Comparison of ENCODE assay signal across 1 cellular context in genomic region chr6:53410508-53411258, GRCh38.
A peak's percentile ranks its signal among the peaks of the same experiment; 100 is the strongest.
TF ChIP-seq lines count a peak whose summit lies in the region.

No MANE protein-coding gene starts in this region.

TF ChIP-seq in HepG2, 621 proteins besides CTCF, POLR2A, EP300 and RAD21 (continued from another document and continues in another):
- TF ChIP-seq ZNF503 (CRISPR knock-in tag; IDR thresholded peaks at IDR 0.05) (no peak), ZBTB25 (CRISPR knock-in tag; IDR thresholded peaks at IDR 0.05) (0 out of 2 replicates have a peak, but pooled peaks have one; percentile 52), ZNF317 (CRISPR knock-in tag; IDR thresholded peaks at IDR 0.05) (peak; percentile 100), ZNF24 (IDR thresholded peaks at IDR 0.05) (no peak), ZMYM4 (CRISPR knock-in tag; IDR thresholded peaks at IDR 0.05) (no peak), FOSL2 (CRISPR knock-in tag; IDR thresholded peaks at IDR 0.05) (peak; percentile 53; the same call in 1 of the 2 replicates), ATF3 (CRISPR knock-in tag; IDR thresholded peaks at IDR 0.05) (no peak), MED1 (CRISPR knock-in tag; IDR thresholded peaks at IDR 0.05) (no peak), POLR2AphosphoS2 (IDR thresholded peaks at IDR 0.05; ENCODE audit: low read depth, low read length) (no peak), ATF5 (CRISPR knock-in tag; IDR thresholded peaks at IDR 0.05; ENCODE audit: low read depth) (no peak), ZNF30 (CRISPR knock-in tag; IDR thresholded peaks at IDR 0.05) (no peak), MTF1 (CRISPR knock-in tag; IDR thresholded peaks at IDR 0.05) (no peak), PLSCR1 (CRISPR knock-in tag; IDR thresholded peaks at IDR 0.05; ENCODE audit: borderline replicate concordance) (no peak), SKI (IDR thresholded peaks at IDR 0.05; ENCODE audit: partially characterized antibody) (no peak), PHF5A (CRISPR knock-in tag; IDR thresholded peaks at IDR 0.05; ENCODE audit: low read depth, unreplicated experiment) (no peak), JUND (CRISPR knock-in tag; IDR thresholded peaks at IDR 0.05) (no peak), HMGXB4 (CRISPR knock-in tag; IDR thresholded peaks at IDR 0.05; ENCODE audit: borderline replicate concordance in 1 of 2, low read depth in 1 of 2) (peak; percentile 59 to 75; a peak in 3 of 4 replicates), ZNF337 (CRISPR knock-in tag; IDR thresholded peaks at IDR 0.05; ENCODE audit: borderline replicate concordance, low read depth) (peak; percentile 73; the same call in 1 of the 2 replicates), CREBL2 (CRISPR knock-in tag; IDR thresholded peaks at IDR 0.05; ENCODE audit: borderline replicate concordance) (no peak), ZNF549 (CRISPR knock-in tag; IDR thresholded peaks at IDR 0.05) (no peak), AGO2 (optimal IDR thresholded peaks at IDR 0.05; ENCODE audit: low read depth, low read length) (no peak), ZNF615 (CRISPR knock-in tag; IDR thresholded peaks at IDR 0.05; ENCODE audit: borderline replicate concordance) (no peak), ZNF232 (CRISPR knock-in tag; IDR thresholded peaks at IDR 0.05; ENCODE audit: borderline replicate concordance) (no peak), PAWR (CRISPR knock-in tag; IDR thresholded peaks at IDR 0.05; ENCODE audit: borderline replicate concordance) (no peak), ZNF550 (CRISPR knock-in tag; IDR thresholded peaks at IDR 0.05; ENCODE audit: borderline replicate concordance) (no peak), ZNF704 (CRISPR knock-in tag; IDR thresholded peaks at IDR 0.05; ENCODE audit: borderline replicate concordance) (no peak), SPEN (CRISPR knock-in tag; IDR thresholded peaks at IDR 0.05; ENCODE audit: low read depth) (no peak), PAF1 (CRISPR knock-in tag; IDR thresholded peaks at IDR 0.05) (no peak), ERF (CRISPR knock-in tag; IDR thresholded peaks at IDR 0.05) (no peak), ZNF567 (CRISPR knock-in tag; IDR thresholded peaks at IDR 0.05; ENCODE audit: borderline replicate concordance) (no peak), FOXC1 (CRISPR knock-in tag; IDR thresholded peaks at IDR 0.05; ENCODE audit: borderline replicate concordance) (no peak), CBFB (CRISPR knock-in tag; IDR thresholded peaks at IDR 0.05) (0 out of 2 replicates have a peak, but pooled peaks have one; percentile 52), KAT8 (CRISPR knock-in tag; IDR thresholded peaks at IDR 0.05) (peak; percentile 50; the same call in 1 of the 2 replicates), NFYB (CRISPR knock-in tag; IDR thresholded peaks at IDR 0.05) (no peak), ZNF34 (CRISPR knock-in tag; IDR thresholded peaks at IDR 0.05; ENCODE audit: borderline replicate concordance) (no peak), MEIS1 (CRISPR knock-in tag; IDR thresholded peaks at IDR 0.05; ENCODE audit: borderline replicate concordance) (no peak), ARID5B (CRISPR knock-in tag; IDR thresholded peaks at IDR 0.05) (peak; percentile 52), BCL6 (CRISPR knock-in tag; IDR thresholded peaks at IDR 0.05) (peak; percentile 25; the same call in 1 of the 2 replicates), IKZF5 (CRISPR knock-in tag; IDR thresholded peaks at IDR 0.05) (0 out of 2 replicates have a peak, but pooled peaks have one; percentile 39), ZNF264 (CRISPR knock-in tag; IDR thresholded peaks at IDR 0.05) (no peak), TAF1 (CRISPR knock-in tag; IDR thresholded peaks at IDR 0.05) (no peak), ZNF605 (CRISPR knock-in tag; IDR thresholded peaks at IDR 0.05) (0 out of 2 replicates have a peak, but pooled peaks have one; percentile 23), ARHGAP35 (CRISPR knock-in tag; IDR thresholded peaks at IDR 0.05; ENCODE audit: borderline replicate concordance) (no peak), RNF219 (CRISPR knock-in tag; IDR thresholded peaks at IDR 0.05) (no peak), ZNF619 (CRISPR knock-in tag; IDR thresholded peaks at IDR 0.05) (no peak), SUZ12 (IDR thresholded peaks at IDR 0.05; ENCODE audit: low read depth, low read length) (no peak), E2F1 (CRISPR knock-in tag; IDR thresholded peaks at IDR 0.05) (no peak), ZNF44 (CRISPR knock-in tag; IDR thresholded peaks at IDR 0.05) (no peak), SP2 (CRISPR knock-in tag; IDR thresholded peaks at IDR 0.05) (no peak), TEAD3 (CRISPR knock-in tag; optimal IDR thresholded peaks at IDR 0.05; ENCODE audit: borderline replicate concordance) (peak; percentile 38), MIER2 (CRISPR knock-in tag; IDR thresholded peaks at IDR 0.05) (peak; percentile 25; the same call in 1 of the 2 replicates)
